14 cellular contexts compared by ENCODE assay signal in the genomic region with DNA sequence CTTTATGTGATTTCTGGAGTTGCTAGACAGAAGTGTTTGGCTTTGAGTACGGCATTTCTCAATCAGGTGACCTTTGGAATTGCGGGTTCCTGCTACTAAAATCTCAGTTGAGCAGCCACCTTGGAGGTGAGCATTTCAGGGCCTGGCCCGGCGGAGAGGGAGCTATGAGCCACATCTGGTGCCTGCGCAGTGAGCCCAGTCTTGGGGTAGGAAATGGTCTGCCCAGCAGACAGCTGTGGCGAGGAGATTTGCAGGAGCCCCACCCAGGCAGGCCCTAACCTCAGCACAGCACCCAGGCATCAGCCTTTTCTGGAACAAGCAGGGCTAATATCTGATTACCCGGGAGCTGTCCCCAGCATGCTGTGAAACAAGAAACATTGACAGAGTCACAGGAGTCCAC.
"Had no signal": no experiment of that assay in that cellular context is flagged by ENCODE, and none has a peak within 500 bp of the region (broad histone marks: within the 10 kb centered on the region; RNA-seq: fewer than 3 reads in every experiment).

No MANE protein-coding gene starts in this region.

- H3K27ac ChIP-seq: skin epidermis had no signal

- ATAC-seq: activated T-cell treated with anti-CD3 and anti-CD28 coated beads, Interleukin-2, amount 50 U/mL, for 72 hours; effector memory CD8-positive, alpha-beta T cell; left colon had no signal

- DNase-seq: activated B cell treated with CpG ODN at 0.5 μM for 24 hours; activated CD4-positive, alpha-beta T cell treated with anti-CD3 and anti-CD28 coated beads for 48 hours; activated CD8-positive, alpha-beta memory T cell treated with anti-CD3 and anti-CD28 coated beads, Interleukin-2, amount 50 U/mL, for 48 hours; activated naive CD8-positive, alpha-beta T cell treated with anti-CD3 and anti-CD28 coated beads for 36 hours; activated T-cell treated with anti-CD3 and anti-CD28 coated beads, Interleukin-2, amount 50 U/mL, for 72 hours; amygdala; effector memory CD8-positive, alpha-beta T cell; foreskin melanocyte; head of caudate nucleus; left colon; mesendoderm; SW 1271 had no signal

- FAIRE-seq: TTC549 had no signal

- H3K4me3 ChIP-seq: skin epidermis had no signal
